ENCODE assay signal across 25 cellular contexts in genomic region chr16:88066234-88066633, GRCh38.
A peak's percentile ranks its signal among the peaks of the same experiment; 100 is the strongest.
DNase-seq lines count a peak whose midpoint lies in the region; ATAC-seq, FAIRE-seq and TF ChIP-seq lines count a peak whose summit lies in the region.
"Had no signal": no experiment of that assay in that cellular context is flagged by ENCODE, and none has a peak within 500 bp of the region (broad histone marks: within the 10 kb centered on the region; RNA-seq: fewer than 3 reads in every experiment).

No MANE protein-coding gene starts in this region.

- H3K4me3 Mint-ChIP-seq in astrocyte (ENCODE audit: unreplicated experiment): no peak overlapping the region
- no peak overlapping the region for H3K4me3 Mint-ChIP-seq in stimulated activated naive B cell treated with anti-CD40 and anti-IgM and Interleukin-4, amounts not matched to agents 10 μg/mL and 1 μg/mL and 100 μg/mL, for 72 hours
- no peak overlapping the region for H3K4me3 Mint-ChIP-seq in activated T-helper 2 cell treated with anti-CD3 and anti-CD28 coated beads, Interferon-gamma antibody, Interleukin-2, Interleukin-4, amounts not matched to agents 10 μg/mL and 5 μg/mL and 100 μg/mL, durations not matched to agents 14 hours and 24 hours and 36 hours (ENCODE audit: low read depth)
- H3K4me3 Mint-ChIP-seq: CD8-positive, alpha-beta T cell had no signal

- H2BK12ac ChIP-seq in mesenchymal stem cell (ENCODE audit: low read length in 2 of 2): no peak overlapping the region

- H2BK15ac ChIP-seq in mesenchymal stem cell (ENCODE audit: low read depth, poor library complexity, severe bottlenecking): no peak overlapping the region

- H3K4me1 Mint-ChIP-seq in astrocyte (ENCODE audit: low read depth, unreplicated experiment): peaks cover 24% of the 10 kb centered on the region
- H3K4me1 Mint-ChIP-seq in stimulated activated naive B cell treated with anti-CD40 and anti-IgM and Interleukin-4, amounts not matched to agents 10 μg/mL and 1 μg/mL and 100 μg/mL, for 72 hours: peaks cover 36 to 46% of the 10 kb centered on the region in 2 donors
- H3K4me1 Mint-ChIP-seq in activated T-helper 2 cell treated with anti-CD3 and anti-CD28 coated beads, Interferon-gamma antibody, Interleukin-2, Interleukin-4, amounts not matched to agents 10 μg/mL and 5 μg/mL and 100 μg/mL, durations not matched to agents 14 hours and 24 hours and 36 hours (ENCODE audit: low read depth): no peaks in the 10 kb centered on the region

- no peak overlapping the region for H2BK120ac ChIP-seq in mesenchymal stem cell (ENCODE audit: low read depth, low read length)

- 90% methylated on average over 10 of the region's 10 CpGs for WGBS in mesenchymal stem cell

- TF ChIP-seq CTCF in astrocyte (IDR thresholded peaks at IDR 0.05; ENCODE audit: insufficient read depth, low read depth, low read length): no peak

- H3K36me3 ChIP-seq in astrocyte (ENCODE audit: insufficient read depth, low read length) (no peaks in the 10 kb centered on the region), mesenchymal stem cell (ENCODE audit: control insufficient read depth in 1 of 2, insufficient read depth in 2 of 2, low read depth in 1 of 2, low read length in 2 of 2) (peaks cover 11 to 57% of the 10 kb centered on the region in 2 experiments)

- peaks cover 19% of the 10 kb centered on the region for H3K4me1 ChIP-seq in astrocyte (ENCODE audit: insufficient read depth, low read length)
- H3K4me1 ChIP-seq in mesenchymal stem cell (ENCODE audit: control insufficient read depth, insufficient read depth, low read depth, low read length): peaks cover 35% of the 10 kb centered on the region
- H3K4me1 ChIP-seq: Caco-2 had no signal

- H3K4me2 ChIP-seq in astrocyte (ENCODE audit: low read length) (no peak overlapping the region), mesenchymal stem cell (ENCODE audit: low read length, poor library complexity, severe bottlenecking) (no peak overlapping the region)

- H2AFZ ChIP-seq in astrocyte (ENCODE audit: low read depth, low read length) (no peak overlapping the region), mesenchymal stem cell (ENCODE audit: low read depth, low read length) (no peak overlapping the region)

- DNase-seq in left ventricle myocardium superior (peak; percentile 13), Right ventricle myocardium inferior (ENCODE audit: missing footprints) (no peak), astrocyte (ENCODE audit: low read depth) (no peak), mesenchymal stem cell (no peak)
- DNase-seq in stimulated activated naive B cell treated with anti-CD40 and anti-IgM and Interleukin-4, amounts not matched to agents 10 μg/mL and 1 μg/mL and 100 μg/mL, for 72 hours: no peak
- no peak for DNase-seq in activated T-helper 2 cell treated with anti-CD3 and anti-CD28 coated beads, Interferon-gamma antibody, Interleukin-2, Interleukin-4, amounts not matched to agents 10 μg/mL and 5 μg/mL and 100 μg/mL, durations not matched to agents 14 hours and 24 hours and 36 hours (ENCODE audit: low spot score)
- DNase-seq: 8988T; ACHN; Caco-2; CD8-positive, alpha-beta T cell; GOT3; HCEC 1CT; NCI-H1048; NCI-H1417 treated with DMSO at 0.1 percent for 48 hours; NCI-H1694 treated with DMSO at 0.1 percent for 48 hours; NCI-H2081; NCI-H2227 treated with DMSO at 0.1 percent for 48 hours; NCI-H69; SHP77 treated with DMSO at 0.1 percent for 48 hours had no signal

- ATAC-seq in left ventricle myocardium superior (no peak), Right ventricle myocardium inferior (no peak), HG02973 (IDR thresholded peaks at IDR 0.05; ENCODE audit: unreplicated experiment) (no peak), GM19324 (IDR thresholded peaks at IDR 0.05; ENCODE audit: low FRiP score, unreplicated experiment) (no peak)
- ATAC-seq in stimulated activated naive B cell treated with anti-CD40 and anti-IgM and Interleukin-4, amounts not matched to agents 10 μg/mL and 1 μg/mL and 100 μg/mL, for 72 hours (replicated peaks): no peak
- ATAC-seq: CD8-positive, alpha-beta T cell; Panc1 had no signal

- no peaks in the 10 kb centered on the region for H3K79me2 ChIP-seq in astrocyte (ENCODE audit: insufficient read depth, low read length)

- peaks cover 36% of the 10 kb centered on the region for H3K79me1 ChIP-seq in mesenchymal stem cell (replicated peaks; ENCODE audit: low read length, poor library complexity, severe bottlenecking)

- FAIRE-seq in astrocyte (lab: Jason Lieb, UNC): no peak
- FAIRE-seq: G401.6 had no signal

- no peak overlapping the region for H3K14ac ChIP-seq in mesenchymal stem cell (ENCODE audit: low read length in 2 of 2)

- no peak overlapping the region for H3K18ac ChIP-seq in mesenchymal stem cell (ENCODE audit: low read depth in 1 of 2, low read length in 2 of 2)

- H4K8ac ChIP-seq in mesenchymal stem cell (ENCODE audit: low read length): no peak overlapping the region

- no peak overlapping the region for H3K4ac ChIP-seq in mesenchymal stem cell (ENCODE audit: low read depth in 1 of 2, low read length in 2 of 2)

- H3K27ac Mint-ChIP-seq in astrocyte (ENCODE audit: unreplicated experiment): peak overlapping the region; percentile 12
- H3K27ac Mint-ChIP-seq in stimulated activated naive B cell treated with anti-CD40 and anti-IgM and Interleukin-4, amounts not matched to agents 10 μg/mL and 1 μg/mL and 100 μg/mL, for 72 hours: peak overlapping the region; percentile 31
- H3K27ac Mint-ChIP-seq in activated T-helper 2 cell treated with anti-CD3 and anti-CD28 coated beads, Interferon-gamma antibody, Interleukin-2, Interleukin-4, amounts not matched to agents 10 μg/mL and 5 μg/mL and 100 μg/mL, durations not matched to agents 14 hours and 24 hours and 36 hours: no peak overlapping the region
- H3K27ac Mint-ChIP-seq: CD8-positive, alpha-beta T cell had no signal

- H3K9me3 Mint-ChIP-seq in astrocyte (ENCODE audit: unreplicated experiment): no peaks in the 10 kb centered on the region
- peaks cover 0 to 3% of the 10 kb centered on the region in 2 donors for H3K9me3 Mint-ChIP-seq in stimulated activated naive B cell treated with anti-CD40 and anti-IgM and Interleukin-4, amounts not matched to agents 10 μg/mL and 1 μg/mL and 100 μg/mL, for 72 hours
- no peaks in the 10 kb centered on the region for H3K9me3 Mint-ChIP-seq in activated T-helper 2 cell treated with anti-CD3 and anti-CD28 coated beads, Interferon-gamma antibody, Interleukin-2, Interleukin-4, amounts not matched to agents 10 μg/mL and 5 μg/mL and 100 μg/mL, durations not matched to agents 14 hours and 24 hours and 36 hours
- H3K9me3 Mint-ChIP-seq: CD8-positive, alpha-beta T cell had no signal

- no peak overlapping the region for H3K27ac ChIP-seq in astrocyte (ENCODE audit: low read depth, low read length)
- H3K27ac ChIP-seq in mesenchymal stem cell (ENCODE audit: low read length, poor library complexity, severe bottlenecking): no peak overlapping the region
- H3K27ac ChIP-seq: HL-60, RWPE1 had no signal

- H3K36me3 Mint-ChIP-seq in astrocyte (ENCODE audit: low read depth, unreplicated experiment): peaks cover 20% of the 10 kb centered on the region
- H3K36me3 Mint-ChIP-seq in stimulated activated naive B cell treated with anti-CD40 and anti-IgM and Interleukin-4, amounts not matched to agents 10 μg/mL and 1 μg/mL and 100 μg/mL, for 72 hours: peaks cover 45 to 56% of the 10 kb centered on the region in 2 donors
- H3K36me3 Mint-ChIP-seq in activated T-helper 2 cell treated with anti-CD3 and anti-CD28 coated beads, Interferon-gamma antibody, Interleukin-2, Interleukin-4, amounts not matched to agents 10 μg/mL and 5 μg/mL and 100 μg/mL, durations not matched to agents 14 hours and 24 hours and 36 hours (ENCODE audit: low read depth): peaks cover 4% of the 10 kb centered on the region

- intact Hi-C loops in left ventricle myocardium superior (cut with micrococcal nuclease) (no loop called here), Right ventricle myocardium inferior (cut with DNase I) (no loop called here)
- intact Hi-C loops in activated T-helper 2 cell treated with anti-CD3 and anti-CD28 coated beads, Interferon-gamma antibody, Interleukin-2, Interleukin-4, amounts not matched to agents 10 μg/mL and 5 μg/mL and 100 μg/mL, durations not matched to agents 14 hours and 24 hours and 36 hours (cut with micrococcal nuclease): no loop called here

- H3K4me3 ChIP-seq in astrocyte (ENCODE audit: insufficient read depth, low read depth, low read length): no peak overlapping the region
- H3K4me3 ChIP-seq in mesenchymal stem cell (ENCODE audit: insufficient read depth in 1 of 2, low read depth in 1 of 2, low read length in 2 of 2): no peak overlapping the region

- H4K20me1 ChIP-seq in astrocyte (ENCODE audit: insufficient read depth, low read length): no peaks in the 10 kb centered on the region

- H2AK5ac ChIP-seq in mesenchymal stem cell (ENCODE audit: low read length, severe bottlenecking): peak overlapping the region; percentile 64

- no peak overlapping the region for H3K23ac ChIP-seq in mesenchymal stem cell (ENCODE audit: low read length in 2 of 2)

- no peak overlapping the region for H4K91ac ChIP-seq in mesenchymal stem cell (ENCODE audit: low read length)

- H3K27me3 Mint-ChIP-seq in astrocyte (ENCODE audit: low read depth, unreplicated experiment): no peaks in the 10 kb centered on the region
- no peaks in the 10 kb centered on the region for H3K27me3 Mint-ChIP-seq in stimulated activated naive B cell treated with anti-CD40 and anti-IgM and Interleukin-4, amounts not matched to agents 10 μg/mL and 1 μg/mL and 100 μg/mL, for 72 hours
- no peaks in the 10 kb centered on the region for H3K27me3 Mint-ChIP-seq in activated T-helper 2 cell treated with anti-CD3 and anti-CD28 coated beads, Interferon-gamma antibody, Interleukin-2, Interleukin-4, amounts not matched to agents 10 μg/mL and 5 μg/mL and 100 μg/mL, durations not matched to agents 14 hours and 24 hours and 36 hours (ENCODE audit: low read depth)

- H3K27me3 ChIP-seq in astrocyte (ENCODE audit: insufficient read depth, low read length) (no peaks in the 10 kb centered on the region), mesenchymal stem cell (ENCODE audit: control insufficient read depth in 1 of 2, insufficient read depth in 1 of 2, low read length in 2 of 2) (no peaks in the 10 kb centered on the region)

- no peak overlapping the region for H2BK5ac ChIP-seq in mesenchymal stem cell (ENCODE audit: low read depth, low read length, poor library complexity, severe bottlenecking)

- H3K9ac ChIP-seq in astrocyte (ENCODE audit: low read length) (no peak overlapping the region), mesenchymal stem cell (ENCODE audit: low read length) (no peak overlapping the region)

- H3K9me3 ChIP-seq in astrocyte (ENCODE audit: insufficient read depth, low read depth, low read length): no peaks in the 10 kb centered on the region
- H3K9me3 ChIP-seq in mesenchymal stem cell (ENCODE audit: control insufficient read depth, low read length): no peaks in the 10 kb centered on the region
- H3K9me3 ChIP-seq: Caco-2 had no signal
